ENCODE assay signal across 12 cellular contexts in the genomic region with DNA sequence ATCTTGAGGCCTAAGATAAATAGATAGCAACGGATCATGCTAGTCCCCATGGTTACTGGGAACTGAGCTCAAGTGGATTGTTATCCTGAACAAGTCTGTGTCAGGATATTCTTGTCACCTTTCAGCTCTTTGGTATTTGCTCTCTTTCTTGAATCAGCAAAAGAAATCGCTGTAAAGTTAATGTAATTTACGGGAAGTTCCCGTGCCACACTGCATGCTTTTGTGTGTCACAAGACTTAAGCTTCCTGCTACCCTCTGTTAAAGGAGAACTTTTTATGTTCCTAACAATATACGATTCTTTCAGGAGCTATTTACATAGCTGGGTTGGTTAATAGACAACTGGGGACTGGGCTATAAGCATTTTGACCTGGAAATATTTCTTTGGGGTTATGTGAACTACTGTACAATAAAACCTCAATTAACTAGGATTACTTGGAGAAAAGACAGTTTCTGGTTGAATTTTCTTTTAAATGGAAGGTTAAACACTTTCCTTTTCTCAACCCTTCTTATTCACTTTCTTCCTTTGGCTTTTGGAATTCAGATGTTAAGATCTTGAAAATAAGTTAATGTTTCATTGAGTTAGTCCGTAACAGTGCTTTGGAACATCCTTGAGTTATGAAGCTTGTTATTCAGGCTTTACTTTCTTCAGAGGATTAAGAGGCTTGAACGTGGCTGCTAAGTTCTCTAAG.
DNase-seq lines count a peak whose midpoint lies in the region; ATAC-seq and TF ChIP-seq lines count a peak whose summit lies in the region.
"Had no signal": no experiment of that assay in that cellular context is flagged by ENCODE, and none has a peak within 500 bp of the region (broad histone marks: within the 10 kb centered on the region; RNA-seq: fewer than 3 reads in every experiment).

No MANE protein-coding gene starts in this region.

- ATAC-seq in lower lobe of right lung = peak; percentile 74 to 85
- ATAC-seq in HG03354 (IDR thresholded peaks at IDR 0.05; ENCODE audit: poor library complexity, severe bottlenecking, unreplicated experiment) = no peak
- ATAC-seq in GM21423 (IDR thresholded peaks at IDR 0.05; ENCODE audit: unreplicated experiment) = no peak

- no peaks in the 10 kb centered on the region for H3K36me3 ChIP-seq in lower lobe of right lung
- H3K36me3 ChIP-seq: esophagus muscularis mucosa had no signal

- H3K4me1 ChIP-seq in lower lobe of right lung = peaks cover 46% of the 10 kb centered on the region

- no peak overlapping the region for H3K4me3 Mint-ChIP-seq in dendritic cell treated with granulocyte-macrophage colony-stimulating factor and Interleukin-4, amounts not matched to agents 40 ng/mL and 50 ng/mL, for 4 days
- H3K4me3 Mint-ChIP-seq: HFFc6 had no signal

- intact Hi-C loops in dendritic cell treated with granulocyte-macrophage colony-stimulating factor and Interleukin-4, amounts not matched to agents 40 ng/mL and 50 ng/mL, for 4 days (cut with micrococcal nuclease) = no loop called here
- intact Hi-C loops in lower lobe of right lung (cut with DNase I) = no loop called here

- no peaks in the 10 kb centered on the region for H3K27me3 Mint-ChIP-seq in dendritic cell treated with granulocyte-macrophage colony-stimulating factor and Interleukin-4, amounts not matched to agents 40 ng/mL and 50 ng/mL, for 4 days

- H3K4me3 ChIP-seq in NB4 (ENCODE audit: low read depth, low read length) (no peak overlapping the region), lower lobe of right lung (no peak overlapping the region)
- H3K4me3 ChIP-seq: esophagus muscularis mucosa had no signal

- H3K27ac Mint-ChIP-seq in dendritic cell treated with granulocyte-macrophage colony-stimulating factor and Interleukin-4, amounts not matched to agents 40 ng/mL and 50 ng/mL, for 4 days = peak overlapping the region; percentile 78
- H3K27ac Mint-ChIP-seq: HFFc6 had no signal

- TF ChIP-seq POLR2A in NB4 (IDR thresholded peaks at IDR 0.05; ENCODE audit: extremely low read depth, insufficient read length) = no peak

- no peak for TF ChIP-seq CTCF in NB4 (IDR thresholded peaks at IDR 0.05; ENCODE audit: low read depth, low read length)
- no peak for TF ChIP-seq CTCF in lower lobe of right lung (IDR thresholded peaks at IDR 0.05)

- DNase-seq in NB4 (ENCODE audit: low read depth) = peak; percentile 30
- no peak for DNase-seq in lower lobe of right lung
- no peak for DNase-seq in substantia nigra (lab: John Stamatoyannopoulos, UW)
- no peak for DNase-seq in cerebellum (ENCODE audit: low spot score)
- DNase-seq in stimulated activated CD4-positive, alpha-beta T cell treated with anti-CD3 and anti-CD28 coated beads, Interleukin-4, amount 100 ng/mL, for 4 hours = no peak
- DNase-seq: HFFc6, NCI-H187 treated with DMSO at 0.1 percent for 48 hours, SHP77 had no signal

- no peaks in the 10 kb centered on the region for H3K27me3 ChIP-seq in lower lobe of right lung (ENCODE audit: low read depth)
- H3K27me3 ChIP-seq: esophagus muscularis mucosa had no signal

- H3K9me3 Mint-ChIP-seq in dendritic cell treated with granulocyte-macrophage colony-stimulating factor and Interleukin-4, amounts not matched to agents 40 ng/mL and 50 ng/mL, for 4 days = no peaks in the 10 kb centered on the region
- H3K9me3 Mint-ChIP-seq: HFFc6 had no signal

- no peaks in the 10 kb centered on the region for H3K9me3 ChIP-seq in lower lobe of right lung
- H3K9me3 ChIP-seq: esophagus muscularis mucosa had no signal

- peaks cover 18% of the 10 kb centered on the region for H3K4me1 Mint-ChIP-seq in dendritic cell treated with granulocyte-macrophage colony-stimulating factor and Interleukin-4, amounts not matched to agents 40 ng/mL and 50 ng/mL, for 4 days (ENCODE audit: low read depth)

- H3K36me3 Mint-ChIP-seq in dendritic cell treated with granulocyte-macrophage colony-stimulating factor and Interleukin-4, amounts not matched to agents 40 ng/mL and 50 ng/mL, for 4 days (ENCODE audit: low read depth) = no peaks in the 10 kb centered on the region

- H3K27ac ChIP-seq in lower lobe of right lung = peak overlapping the region; percentile 73
- H3K27ac ChIP-seq in substantia nigra (ENCODE audit: low read depth, low read length, poor library complexity, severe bottlenecking) = peak overlapping the region; percentile 81

Comparison
In these comparisons a context has a peak if more than half of its experiments do, and no peak if none do; other contexts are left out.
1. ATAC-seq: peak in lower lobe of right lung (2 of 2); none in HG03354 (single experiment) and GM21423 (single experiment).